1 cellular context compared by ENCODE assay signal in the genomic region with DNA sequence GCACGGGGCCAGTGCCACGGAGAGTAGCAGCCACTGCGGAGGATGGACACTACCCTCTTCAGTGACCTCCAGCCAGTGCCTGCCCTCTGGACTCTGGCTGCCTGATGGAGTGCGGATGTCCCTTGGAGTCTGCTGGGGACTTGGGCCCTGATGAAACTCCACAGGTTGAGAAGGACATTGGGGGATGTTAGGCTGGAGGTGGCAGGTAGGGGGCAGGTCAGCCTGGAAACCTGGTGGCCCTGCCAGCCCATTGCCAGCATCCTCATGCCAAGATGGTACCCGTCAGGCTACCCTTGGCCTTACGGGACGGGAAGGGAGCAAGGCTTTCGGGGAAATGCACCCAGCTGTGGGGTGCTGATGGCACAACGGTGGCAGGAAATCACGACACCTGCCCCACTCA.
TF ChIP-seq lines count a peak whose summit lies in the region.

No MANE protein-coding gene starts in this region.

TF ChIP-seq in HepG2, 621 proteins besides CTCF, POLR2A, EP300 and RAD21:
- TF ChIP-seq, protein P1, sequence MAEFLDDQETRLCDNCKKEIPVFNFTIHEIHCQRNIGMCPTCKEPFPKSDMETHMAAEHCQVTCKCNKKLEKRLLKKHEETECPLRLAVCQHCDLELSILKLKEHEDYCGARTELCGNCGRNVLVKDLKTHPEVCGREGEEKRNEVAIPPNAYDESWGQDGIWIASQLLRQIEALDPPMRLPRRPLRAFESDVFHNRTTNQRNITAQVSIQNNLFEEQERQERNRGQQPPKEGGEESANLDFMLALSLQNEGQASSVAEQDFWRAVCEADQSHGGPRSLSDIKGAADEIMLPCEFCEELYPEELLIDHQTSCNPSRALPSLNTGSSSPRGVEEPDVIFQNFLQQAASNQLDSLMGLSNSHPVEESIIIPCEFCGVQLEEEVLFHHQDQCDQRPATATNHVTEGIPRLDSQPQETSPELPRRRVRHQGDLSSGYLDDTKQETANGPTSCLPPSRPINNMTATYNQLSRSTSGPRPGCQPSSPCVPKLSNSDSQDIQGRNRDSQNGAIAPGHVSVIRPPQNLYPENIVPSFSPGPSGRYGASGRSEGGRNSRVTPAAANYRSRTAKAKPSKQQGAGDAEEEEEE (CRISPR knock-in tag; IDR thresholded peaks at IDR 0.05; ENCODE audit: borderline replicate concordance): no peak
- TF ChIP-seq HNF4A (CRISPR knock-in tag; IDR thresholded peaks at IDR 0.05): 0 out of 2 replicates have a peak, but pooled peaks have one; percentile 14
